In genomic region chr6:108074359-108075144, GRCh38 we compare ENCODE assay signal across 8 cellular contexts. TPM values are rescaled to one million over a fixed set of nuclear protein-coding genes. Genes with fewer than 3 reads are reported as not detected.
DNase-seq lines count a peak whose midpoint lies in the region; ATAC-seq and TF ChIP-seq lines count a peak whose summit lies in the region.

A gene with protein sequence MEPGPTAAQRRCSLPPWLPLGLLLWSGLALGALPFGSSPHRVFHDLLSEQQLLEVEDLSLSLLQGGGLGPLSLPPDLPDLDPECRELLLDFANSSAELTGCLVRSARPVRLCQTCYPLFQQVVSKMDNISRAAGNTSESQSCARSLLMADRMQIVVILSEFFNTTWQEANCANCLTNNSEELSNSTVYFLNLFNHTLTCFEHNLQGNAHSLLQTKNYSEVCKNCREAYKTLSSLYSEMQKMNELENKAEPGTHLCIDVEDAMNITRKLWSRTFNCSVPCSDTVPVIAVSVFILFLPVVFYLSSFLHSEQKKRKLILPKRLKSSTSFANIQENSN (minus strand): TSS chr6:108074741. CDS start chr6:108074651, 90 bp downstream.

- 0 to 1% methylated on average over 33 to 40 of the region's 86 CpGs for WGBS in tibial nerve, 2 donors

- no peaks in the 10 kb centered on the region for H3K27me3 ChIP-seq in SU-DHL-6 (ENCODE audit: low read length)
- no peaks in the 10 kb centered on the region for H3K27me3 ChIP-seq in parathyroid adenoma (ENCODE audit: control insufficient read depth, insufficient read depth, low read length)
- H3K27me3 ChIP-seq in tibial nerve = no peaks in the 10 kb centered on the region

- H3K27ac Mint-ChIP-seq in activated naive CD8-positive, alpha-beta T cell treated with anti-CD3 and anti-CD28 coated beads, Interleukin-2, amount 10 ng/mL, durations not matched to agents 7 days and 5 days = peak within 1 kb of the TSS; percentile 79

- DNase-seq in GM10248 (ENCODE audit: extremely low spot score) = peak; percentile 99
- peak; percentile 59 for DNase-seq in NCI-H1092 (lab: John Stamatoyannopoulos, UW)
- DNase-seq in activated naive CD8-positive, alpha-beta T cell treated with anti-CD3 and anti-CD28 coated beads, Interleukin-2, amount 10 ng/mL, durations not matched to agents 7 days and 5 days = peak; percentile 99
- peak; percentile 65 to 96 (median 91) for DNase-seq in head of caudate nucleus
- DNase-seq in tibial nerve (ENCODE audit: low spot score in 2 of 2) = peak; percentile 78

- H2AFZ ChIP-seq in SU-DHL-6 (ENCODE audit: low read depth, low read length, severe bottlenecking) (peak within 1 kb of the TSS; percentile 90), parathyroid adenoma (peak within 1 kb of the TSS; percentile 98)

- TF ChIP-seq CTCF in GM10248 (IDR thresholded peaks at IDR 0.05; ENCODE audit: control extremely low read depth, extremely low read depth, low read depth, missing control alignments) (no peak), SU-DHL-6 (IDR thresholded peaks at IDR 0.05; ENCODE audit: insufficient read depth, low read length, poor library complexity, severe bottlenecking) (no peak), parathyroid adenoma (IDR thresholded peaks at IDR 0.05) (no peak), tibial nerve (IDR thresholded peaks at IDR 0.05) (peak in 1 of 5 experiments; percentile 30)

- H3K9me3 ChIP-seq in SU-DHL-6 (ENCODE audit: insufficient read depth, low read length) (no peaks in the 10 kb centered on the region), parathyroid adenoma (ENCODE audit: control insufficient read depth, low read length) (no peaks in the 10 kb centered on the region), tibial nerve (no peaks in the 10 kb centered on the region)

- TF ChIP-seq EP300 in tibial nerve (IDR thresholded peaks at IDR 0.05) = peak in 1 of 2 donors; percentile 58

- H4K20me1 ChIP-seq in SU-DHL-6 (ENCODE audit: low read depth, low read length) = no peaks in the 10 kb centered on the region

- peaks cover 20% of the 10 kb centered on the region for H3K4me1 Mint-ChIP-seq in activated naive CD8-positive, alpha-beta T cell treated with anti-CD3 and anti-CD28 coated beads, Interleukin-2, amount 10 ng/mL, durations not matched to agents 7 days and 5 days

- H3F3A ChIP-seq in SU-DHL-6 (ENCODE audit: insufficient read depth) = no peaks in the 10 kb centered on the region

- intact Hi-C loops in head of caudate nucleus (cut with DNase I) = no loop called here

- H3K79me2 ChIP-seq in SU-DHL-6 (ENCODE audit: insufficient read depth, low read length) (0 out of 2 replicates have a peak, but pooled peaks cover 9% of the 10 kb centered on the region), parathyroid adenoma (no peaks in the 10 kb centered on the region)

- ATAC-seq in HG02588 (IDR thresholded peaks at IDR 0.05; ENCODE audit: unreplicated experiment) = peak; percentile 97
- peak; percentile 95 for ATAC-seq in activated naive CD8-positive, alpha-beta T cell treated with anti-CD3 and anti-CD28 coated beads, Interleukin-2, amount 10 ng/mL, durations not matched to agents 7 days and 5 days (ENCODE audit: low read depth)

- H3K4me3 Mint-ChIP-seq in activated naive CD8-positive, alpha-beta T cell treated with anti-CD3 and anti-CD28 coated beads, Interleukin-2, amount 10 ng/mL, durations not matched to agents 7 days and 5 days = peak within 1 kb of the TSS; percentile 86

- H3K9me2 ChIP-seq in SU-DHL-6 (replicated peaks; ENCODE audit: insufficient read depth, low read length) = no peaks in the 10 kb centered on the region

- H3K27ac ChIP-seq in SU-DHL-6 (ENCODE audit: low read depth, low read length) (peak within 1 kb of the TSS; percentile 29; the same call in 1 of the 2 replicates), parathyroid adenoma (peak within 1 kb of the TSS; percentile 74), tibial nerve (peak within 1 kb of the TSS; percentile 80 to 88 (median 85))

- no peaks in the 10 kb centered on the region for H3K9me3 Mint-ChIP-seq in activated naive CD8-positive, alpha-beta T cell treated with anti-CD3 and anti-CD28 coated beads, Interleukin-2, amount 10 ng/mL, durations not matched to agents 7 days and 5 days

- H3K4me1 ChIP-seq in parathyroid adenoma (no peaks in the 10 kb centered on the region), tibial nerve (peaks cover 0 to 22% (median 8%) of the 10 kb centered on the region in 4 donors)

- CTCF ChIA-PET in GM10248 (lab: Yijun Ruan, JAX) = interaction anchor here (0.8 kb wide), 1 partner anchor 13 kb away, joined by 3 read pairs; no protein-coding TSS in a partner anchor

- TF ChIP-seq POLR2A in tibial nerve (IDR thresholded peaks at IDR 0.05) = peak; percentile 45 to 83

- POLR2A ChIA-PET in GM10248 (lab: Yijun Ruan, JAX) = no interaction called here
- POLR2A ChIA-PET in activated naive CD8-positive, alpha-beta T cell treated with anti-CD3 and anti-CD28 coated beads, Interleukin-2, amount 10 ng/mL, durations not matched to agents 7 days and 5 days (lab: Charles Lee) = interaction anchor here (0.7 to 0.9 kb wide), 2 partner anchors 118 to 125 kb away, joined by 3 read pairs; no protein-coding TSS in a partner anchor

- H3K4me2 ChIP-seq in SU-DHL-6 (ENCODE audit: low read depth, low read length, poor library complexity, severe bottlenecking) (peak within 1 kb of the TSS; percentile 74), parathyroid adenoma (ENCODE audit: low read length) (peak within 1 kb of the TSS; percentile 100)

- H3K4me3 ChIP-seq in SU-DHL-6 (ENCODE audit: insufficient read depth, low read length, poor library complexity, severe bottlenecking) (peak within 1 kb of the TSS; percentile 70), parathyroid adenoma (ENCODE audit: low read depth, low read length) (peak within 1 kb of the TSS; percentile 97), tibial nerve (peak within 1 kb of the TSS; percentile 80 to 98 (median 92))

- H3K36me3 ChIP-seq in SU-DHL-6 (ENCODE audit: low read length) (no peaks in the 10 kb centered on the region), parathyroid adenoma (ENCODE audit: control insufficient read depth, insufficient read depth, low read length) (no peaks in the 10 kb centered on the region), tibial nerve (peaks cover 0 to 8% (median 0%) of the 10 kb centered on the region in 3 donors)

- H3K27me3 Mint-ChIP-seq in activated naive CD8-positive, alpha-beta T cell treated with anti-CD3 and anti-CD28 coated beads, Interleukin-2, amount 10 ng/mL, durations not matched to agents 7 days and 5 days = peaks cover 15% of the 10 kb centered on the region

- peak within 1 kb of the TSS; percentile 84 for H3K9ac ChIP-seq in SU-DHL-6 (ENCODE audit: low read length)
- H3K9ac ChIP-seq in parathyroid adenoma = peak within 1 kb of the TSS; percentile 83

- H3K36me3 Mint-ChIP-seq in activated naive CD8-positive, alpha-beta T cell treated with anti-CD3 and anti-CD28 coated beads, Interleukin-2, amount 10 ng/mL, durations not matched to agents 7 days and 5 days = peaks cover 11% of the 10 kb centered on the region

RNA-seq across cellular contexts. Expression of the gene that starts here (rescaled TPM):
- total RNA-seq in activated naive CD8-positive, alpha-beta T cell treated with anti-CD3 and anti-CD28 coated beads, Interleukin-2, amount 10 ng/mL, durations not matched to agents 7 days and 5 days = 10 to 100 TPM; 34.3 to 35.1 TPM
- total RNA-seq in tibial nerve = 100 to 1,000 TPM in 2 of 4 donors, 10 to 100 TPM in 2; 49.8 to 136 (median 96.0) TPM

Comparison
In these comparisons a context has a peak if more than half of its experiments do, and no peak if none do; other contexts are left out.
1. Peak in every context shown above with its lines: DNase-seq, ATAC-seq, H3K4me3 ChIP-seq and H3K27ac ChIP-seq.
2. H3K27ac ChIP-seq: peak in every context shown above with its lines; median percentile 85 in tibial nerve; 74 in parathyroid adenoma; 29 in SU-DHL-6.